In the genomic region with DNA sequence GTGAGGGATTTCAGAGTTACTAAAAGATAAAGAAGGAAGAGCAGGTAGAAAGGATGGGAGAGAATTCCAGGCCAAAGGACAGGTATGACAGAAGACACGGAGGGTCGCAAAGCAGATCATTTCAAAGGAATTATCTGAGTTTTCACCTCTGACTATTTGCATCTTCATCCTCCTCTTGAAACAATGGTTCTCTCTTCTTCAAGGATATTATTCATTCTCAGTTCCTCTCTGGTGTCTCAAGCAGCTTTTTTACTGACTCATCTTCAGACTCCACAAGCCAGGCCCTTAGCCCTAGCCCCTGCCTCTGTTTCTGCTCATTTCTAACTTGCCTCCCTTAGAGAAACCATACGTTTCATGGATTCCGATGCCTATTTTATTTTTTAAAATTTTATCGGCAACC, we compare ENCODE assay signal across 11 cellular contexts. TPM values are rescaled to one million over a fixed set of nuclear protein-coding genes. Genes with fewer than 3 reads are reported as not detected.
DNase-seq lines count a peak whose midpoint lies in the region; ATAC-seq and TF ChIP-seq lines count a peak whose summit lies in the region.
"Had no signal": no experiment of that assay in that cellular context is flagged by ENCODE, and none has a peak within 500 bp of the region (broad histone marks: within the 10 kb centered on the region; RNA-seq: fewer than 3 reads in every experiment).

No MANE protein-coding gene starts in this region.

- no peaks in the 10 kb centered on the region for H4K20me1 ChIP-seq in PC-9 (ENCODE audit: insufficient read depth)

- POLR2A ChIA-PET in PC-9 (lab: Charles Lee; ENCODE audit: unreplicated experiment) = interaction anchor here (0.6 to 1.0 kb wide), 2 partner anchors 8 to 15 kb away, joined by 4 to 10 read pairs; no protein-coding TSS in a partner anchor

- CTCF ChIA-PET in PC-9 (lab: Charles Lee) = interaction anchor here (0.7 kb wide), 1 partner anchor 15 kb away, joined by 3 read pairs; a partner anchor contains a TSS

- no peaks in the 10 kb centered on the region for H3K27me3 Mint-ChIP-seq in glutamatergic neuron (ENCODE audit: unreplicated experiment)
- H3K27me3 Mint-ChIP-seq: naive B cell had no signal

- H3K9me2 ChIP-seq in PC-9 (ENCODE audit: insufficient read depth) = no peaks in the 10 kb centered on the region

- TF ChIP-seq POLR2A in testis (IDR thresholded peaks at IDR 0.05) = no peak

- WGBS in testis, 2 donors = 94% methylated on average over 5 of the region's 5 CpGs

- H3K9me3 Mint-ChIP-seq in glutamatergic neuron (ENCODE audit: unreplicated experiment) = no peaks in the 10 kb centered on the region
- H3K9me3 Mint-ChIP-seq: activated T-helper 2 cell treated with anti-CD3 and anti-CD28 coated beads, Interferon-gamma antibody, Interleukin-2, Interleukin-4, amounts not matched to agents 10 μg/mL and 5 μg/mL and 100 μg/mL, durations not matched to agents 14 hours and 24 hours and 36 hours; naive B cell had no signal

- no peak overlapping the region for H2AFZ ChIP-seq in PC-9

- ATAC-seq in GM19397 (IDR thresholded peaks at IDR 0.05; ENCODE audit: unreplicated experiment) (peak; percentile 90), HG02973 (IDR thresholded peaks at IDR 0.05; ENCODE audit: unreplicated experiment) (peak; percentile 96), left ventricle myocardium superior (no peak)

- H3K27ac Mint-ChIP-seq in glutamatergic neuron (ENCODE audit: unreplicated experiment) = no peak overlapping the region
- H3K27ac Mint-ChIP-seq: activated T-helper 2 cell treated with anti-CD3 and anti-CD28 coated beads, Interferon-gamma antibody, Interleukin-2, Interleukin-4, amounts not matched to agents 10 μg/mL and 5 μg/mL and 100 μg/mL, durations not matched to agents 14 hours and 24 hours and 36 hours had no signal

- H3K4me2 ChIP-seq in PC-9 = peak overlapping the region; percentile 38

- peaks cover 29% of the 10 kb centered on the region for H3F3A ChIP-seq in PC-9 (ENCODE audit: insufficient read depth, low read depth)

- intact Hi-C loops in PC-9 (cut with micrococcal nuclease; ENCODE audit: unreplicated experiment) (no loop called here), left ventricle myocardium superior (cut with micrococcal nuclease) (no loop called here), testis (cut with DNase I; ENCODE audit: low total_unique reads) (no loop called here)

- no TSS peak for BruUV-seq in PC-9 (replicated peaks; lab: Mats Ljungman, UMichigan)

- no peaks in the 10 kb centered on the region for H3K27me3 ChIP-seq in PC-9 (ENCODE audit: insufficient read depth, low read depth)
- no peaks in the 10 kb centered on the region for H3K27me3 ChIP-seq in testis

- no peaks in the 10 kb centered on the region for H3K9me3 ChIP-seq in PC-9 (ENCODE audit: insufficient read depth, low read depth)
- H3K9me3 ChIP-seq in testis = no peaks in the 10 kb centered on the region

- H3K4me3 Mint-ChIP-seq in glutamatergic neuron (ENCODE audit: unreplicated experiment) = no peak overlapping the region
- H3K4me3 Mint-ChIP-seq: naive B cell had no signal

- peaks cover 27% of the 10 kb centered on the region for H3K4me1 ChIP-seq in PC-9 (replicated peaks; ENCODE audit: insufficient read depth)
- H3K4me1 ChIP-seq in testis = no peaks in the 10 kb centered on the region

- DNase-seq in GM12864 (ENCODE audit: low read depth) (peak; percentile 49), PC-9 (no peak), left ventricle myocardium superior (no peak), glutamatergic neuron (no peak), amygdala (lab: John Stamatoyannopoulos, UW) (no peak), testis (no peak)
- DNase-seq: naive B cell, SHP77 had no signal

- TF ChIP-seq CTCF in GM12864 (IDR thresholded peaks at IDR 0.05; ENCODE audit: low read depth, low read length, missing control alignments) = no peak
- no peak for TF ChIP-seq CTCF in PC-9 (conservative IDR thresholded peaks at IDR 0.05)
- no peak for TF ChIP-seq CTCF in glutamatergic neuron (IDR thresholded peaks at IDR 0.05; ENCODE audit: partially characterized antibody, unreplicated experiment)
- no peak for TF ChIP-seq CTCF in testis (IDR thresholded peaks at IDR 0.05)

- no peaks in the 10 kb centered on the region for H3K79me2 ChIP-seq in PC-9 (ENCODE audit: low read depth)

- H3K27ac ChIP-seq in PC-9 = peak overlapping the region; percentile 61
- H3K27ac ChIP-seq in testis = no peak overlapping the region

- H3K4me1 Mint-ChIP-seq in glutamatergic neuron (ENCODE audit: low read depth, unreplicated experiment) = no peaks in the 10 kb centered on the region

- H3K36me3 ChIP-seq in PC-9 (ENCODE audit: low read depth) (peaks cover 40% of the 10 kb centered on the region), testis (ENCODE audit: low read depth, missing control alignments) (no peaks in the 10 kb centered on the region)

- no peaks in the 10 kb centered on the region for H3K36me3 Mint-ChIP-seq in glutamatergic neuron (ENCODE audit: unreplicated experiment)

- H3K4me3 ChIP-seq in GM12864 (ENCODE audit: low read depth, low read length) = no peak overlapping the region
- H3K4me3 ChIP-seq in PC-9 = no peak overlapping the region
- no peak overlapping the region for H3K4me3 ChIP-seq in testis

RNA-seq across cellular contexts. Expression of a gene that starts 15.0 kb away (rescaled TPM):
- total RNA-seq in PC-9 (2021) (32.9 and 35.9 TPM in 2 replicates), left ventricle myocardium superior (12.6 TPM), glutamatergic neuron (ENCODE audit: unreplicated experiment) (10.6 TPM), testis (10 to 100 TPM; 24.1 to 30.2 TPM)
- 17.7 TPM for polyA plus RNA-seq in testis (ENCODE audit: insufficient read depth, low read depth, low replicate concordance)

RNA-seq across cellular contexts. Expression of a gene that starts 34.1 kb away (rescaled TPM):
- total RNA-seq in PC-9 (2021) = 22.8 and 30.0 TPM in 2 replicates
- 0.10 TPM for total RNA-seq in left ventricle myocardium superior
- 2.9 TPM for total RNA-seq in glutamatergic neuron (ENCODE audit: unreplicated experiment)
- 1 to 10 TPM; 3.5 to 6.8 TPM for total RNA-seq in testis
- 1.8 TPM for polyA plus RNA-seq in testis (ENCODE audit: insufficient read depth, low read depth, low replicate concordance)
